ENCODE assay signal across 11 cellular contexts in genomic region chr12:108333898-108334699, GRCh38. TPM values are rescaled to one million over a fixed set of nuclear protein-coding genes. Genes with fewer than 3 reads are reported as not detected.
DNase-seq lines count a peak whose midpoint lies in the region; ATAC-seq and TF ChIP-seq lines count a peak whose summit lies in the region.
"Had no signal": no experiment of that assay in that cellular context is flagged by ENCODE, and none has a peak within 500 bp of the region (broad histone marks: within the 10 kb centered on the region; RNA-seq: fewer than 3 reads in every experiment).

No MANE protein-coding gene starts in this region.

- TF ChIP-seq CTCF in MCF 10A (IDR thresholded peaks at IDR 0.05; ENCODE audit: unreplicated experiment), result no peak
- TF ChIP-seq CTCF in breast epithelium (IDR thresholded peaks at IDR 0.05), result no peak
- TF ChIP-seq CTCF in upper lobe of right lung (IDR thresholded peaks at IDR 0.05), result no peak
- no peak for TF ChIP-seq CTCF in adrenal gland (IDR thresholded peaks at IDR 0.05)
- TF ChIP-seq CTCF in testis (IDR thresholded peaks at IDR 0.05), result no peak

- no peaks in the 10 kb centered on the region for H3K36me3 Mint-ChIP-seq in MCF 10A (ENCODE audit: insufficient read depth, unreplicated experiment)
- H3K36me3 Mint-ChIP-seq: CD8-positive, alpha-beta memory T cell; IgD-negative memory B cell had no signal

- H3K9me3 ChIP-seq in breast epithelium (no peaks in the 10 kb centered on the region), upper lobe of right lung (no peaks in the 10 kb centered on the region), adrenal gland (replicated peaks in 1 of 3) (no peaks in the 10 kb centered on the region), testis (no peaks in the 10 kb centered on the region)

- peak; percentile 78 for TF ChIP-seq EP300 in Ishikawa (IDR thresholded peaks at IDR 0.05; ENCODE audit: borderline replicate concordance)

- H3K27me3 ChIP-seq in breast epithelium, result no peaks in the 10 kb centered on the region
- H3K27me3 ChIP-seq in upper lobe of right lung, result no peaks in the 10 kb centered on the region
- no peaks in the 10 kb centered on the region for H3K27me3 ChIP-seq in adrenal gland
- no peaks in the 10 kb centered on the region for H3K27me3 ChIP-seq in testis

- peak; percentile 46 for ATAC-seq in upper lobe of right lung

- peak; percentile 83 for DNase-seq in MCF 10A (ENCODE audit: unreplicated experiment)
- DNase-seq in breast epithelium (ENCODE audit: low spot score in 2 of 2), result no peak
- peak; percentile 32 for DNase-seq in foreskin melanocyte
- no peak for DNase-seq in upper lobe of right lung
- DNase-seq in adrenal gland, result no peak
- no peak for DNase-seq in amygdala (lab: John Stamatoyannopoulos, UW)
- DNase-seq in testis, result no peak
- DNase-seq: activated T-cell treated with anti-CD3 and anti-CD28 coated beads, Interleukin-2, amount 50 U/mL, for 48 hours; CD8-positive, alpha-beta memory T cell had no signal

- H3K4me1 Mint-ChIP-seq in MCF 10A (ENCODE audit: insufficient read depth, unreplicated experiment), result peaks cover 18% of the 10 kb centered on the region
- H3K4me1 Mint-ChIP-seq: IgD-negative memory B cell had no signal

- BruUV-seq in MCF 10A (replicated peaks; lab: Mats Ljungman, UMichigan), result no TSS peak

- intact Hi-C loops in MCF 10A (cut with micrococcal nuclease) (loop anchor here (2.0 kb wide), 1 partner anchor 21 kb away; no protein-coding TSS in a partner anchor), breast epithelium (cut with DNase I; ENCODE audit: low total_unique reads) (no loop called here), upper lobe of right lung (cut with DNase I) (no loop called here), adrenal gland (cut with DNase I) (no loop called here), testis (cut with DNase I; ENCODE audit: low total_unique reads) (no loop called here)

- H3K4me1 ChIP-seq in breast epithelium (no peaks in the 10 kb centered on the region), upper lobe of right lung (peaks cover 32% of the 10 kb centered on the region), adrenal gland (replicated peaks in 1 of 2) (peaks cover 0 to 16% of the 10 kb centered on the region in 2 donors), testis (no peaks in the 10 kb centered on the region)

- WGBS in adrenal gland, 4 donors, result 64 to 76% (median 69%) methylated on average over 10 of the region's 10 CpGs
- 75 to 81% methylated on average over 10 of the region's 10 CpGs for WGBS in testis, 2 donors

- TF ChIP-seq RAD21 in Ishikawa (IDR thresholded peaks at IDR 0.05; ENCODE audit: low read depth), result no peak

- no peak overlapping the region for H3K4me3 Mint-ChIP-seq in MCF 10A (ENCODE audit: unreplicated experiment)
- H3K4me3 Mint-ChIP-seq: IgD-negative memory B cell had no signal

- CTCF ChIA-PET in MCF 10A (lab: Yijun Ruan, JAX), result no interaction called here

- POLR2A ChIA-PET in MCF 10A (lab: Yijun Ruan, JAX), result no interaction called here

- no peaks in the 10 kb centered on the region for H3K36me3 ChIP-seq in breast epithelium
- H3K36me3 ChIP-seq in upper lobe of right lung, result peaks cover 2% of the 10 kb centered on the region
- no peaks in the 10 kb centered on the region for H3K36me3 ChIP-seq in adrenal gland (replicated peaks in 1 of 2)
- H3K36me3 ChIP-seq in testis (ENCODE audit: low read depth, missing control alignments), result no peaks in the 10 kb centered on the region

- H3K27ac ChIP-seq in breast epithelium (no peak overlapping the region), upper lobe of right lung (peak overlapping the region; percentile 32), adrenal gland (peak overlapping the region in 2 of 5 donors; percentile 30 to 83), testis (no peak overlapping the region)

- TF ChIP-seq POLR2A in breast epithelium (IDR thresholded peaks at IDR 0.05) (no peak), adrenal gland (IDR thresholded peaks at IDR 0.05) (no peak), testis (IDR thresholded peaks at IDR 0.05) (no peak)

- peak overlapping the region; percentile 19 for H3K27ac Mint-ChIP-seq in MCF 10A (ENCODE audit: low read depth, unreplicated experiment)

- H3K4me3 ChIP-seq in breast epithelium (no peak overlapping the region), upper lobe of right lung (no peak overlapping the region), adrenal gland (no peak overlapping the region), testis (no peak overlapping the region)

- H3K9me3 Mint-ChIP-seq in MCF 10A (ENCODE audit: unreplicated experiment), result no peaks in the 10 kb centered on the region
- H3K9me3 Mint-ChIP-seq: IgD-negative memory B cell had no signal

- H3K27me3 Mint-ChIP-seq in MCF 10A (ENCODE audit: insufficient read depth, unreplicated experiment), result no peaks in the 10 kb centered on the region

TF ChIP-seq in Ishikawa, 13 proteins besides CTCF, POLR2A, EP300 and RAD21:
- TF ChIP-seq FOXM1 (IDR thresholded peaks at IDR 0.05; ENCODE audit: borderline replicate concordance, low read depth), result no peak
- TF ChIP-seq TCF12 (IDR thresholded peaks at IDR 0.05; ENCODE audit: low read depth), result peak; percentile 64
- no peak for TF ChIP-seq EGR1 (IDR thresholded peaks at IDR 0.05)
- peak; percentile 57; the same call in 1 of the 2 replicates for TF ChIP-seq TEAD4 (IDR thresholded peaks at IDR 0.05)
- no peak for TF ChIP-seq TAF1 (IDR thresholded peaks at IDR 0.05; ENCODE audit: low read depth)
- TF ChIP-seq CEBPB (IDR thresholded peaks at IDR 0.05), result no peak
- no peak for TF ChIP-seq YY1 (IDR thresholded peaks at IDR 0.05; ENCODE audit: low read depth)
- no peak for TF ChIP-seq ZBTB7A (IDR thresholded peaks at IDR 0.05; ENCODE audit: low read depth)
- TF ChIP-seq USF1 (IDR thresholded peaks at IDR 0.05), result no peak
- TF ChIP-seq CREB1 (IDR thresholded peaks at IDR 0.05; ENCODE audit: low read depth), result no peak
- peak; percentile 94 for TF ChIP-seq NFIC (IDR thresholded peaks at IDR 0.05)
- no peak for TF ChIP-seq MAX (IDR thresholded peaks at IDR 0.05)
- TF ChIP-seq, protein P1, sequence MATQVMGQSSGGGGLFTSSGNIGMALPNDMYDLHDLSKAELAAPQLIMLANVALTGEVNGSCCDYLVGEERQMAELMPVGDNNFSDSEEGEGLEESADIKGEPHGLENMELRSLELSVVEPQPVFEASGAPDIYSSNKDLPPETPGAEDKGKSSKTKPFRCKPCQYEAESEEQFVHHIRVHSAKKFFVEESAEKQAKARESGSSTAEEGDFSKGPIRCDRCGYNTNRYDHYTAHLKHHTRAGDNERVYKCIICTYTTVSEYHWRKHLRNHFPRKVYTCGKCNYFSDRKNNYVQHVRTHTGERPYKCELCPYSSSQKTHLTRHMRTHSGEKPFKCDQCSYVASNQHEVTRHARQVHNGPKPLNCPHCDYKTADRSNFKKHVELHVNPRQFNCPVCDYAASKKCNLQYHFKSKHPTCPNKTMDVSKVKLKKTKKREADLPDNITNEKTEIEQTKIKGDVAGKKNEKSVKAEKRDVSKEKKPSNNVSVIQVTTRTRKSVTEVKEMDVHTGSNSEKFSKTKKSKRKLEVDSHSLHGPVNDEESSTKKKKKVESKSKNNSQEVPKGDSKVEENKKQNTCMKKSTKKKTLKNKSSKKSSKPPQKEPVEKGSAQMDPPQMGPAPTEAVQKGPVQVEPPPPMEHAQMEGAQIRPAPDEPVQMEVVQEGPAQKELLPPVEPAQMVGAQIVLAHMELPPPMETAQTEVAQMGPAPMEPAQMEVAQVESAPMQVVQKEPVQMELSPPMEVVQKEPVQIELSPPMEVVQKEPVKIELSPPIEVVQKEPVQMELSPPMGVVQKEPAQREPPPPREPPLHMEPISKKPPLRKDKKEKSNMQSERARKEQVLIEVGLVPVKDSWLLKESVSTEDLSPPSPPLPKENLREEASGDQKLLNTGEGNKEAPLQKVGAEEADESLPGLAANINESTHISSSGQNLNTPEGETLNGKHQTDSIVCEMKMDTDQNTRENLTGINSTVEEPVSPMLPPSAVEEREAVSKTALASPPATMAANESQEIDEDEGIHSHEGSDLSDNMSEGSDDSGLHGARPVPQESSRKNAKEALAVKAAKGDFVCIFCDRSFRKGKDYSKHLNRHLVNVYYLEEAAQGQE (IDR thresholded peaks at IDR 0.05; ENCODE audit: low read depth), result no peak
TF ChIP-seq in Ishikawa: peak in this region for 3.

RNA-seq across cellular contexts. Expression of gene CMKLR1, which starts 5.0 kb away (rescaled TPM):
- total RNA-seq in MCF 10A (2022) (0.12 and 0.25 TPM in 2 replicates), breast epithelium (10 to 100 TPM in 1 of 3 donors, 1 to 10 TPM in 2; 4.9 to 30.2 (median 9.1) TPM), upper lobe of right lung (29.1 TPM), adrenal gland (10 to 100 TPM; 12.5 to 26.6 (median 19.7) TPM), testis (1 to 10 TPM; 2.4 to 4.8 TPM)
- polyA plus RNA-seq in adrenal gland (1 to 10 TPM; 4.6 to 8.8 (median 6.1) TPM), testis (ENCODE audit: insufficient read depth, low read depth, low replicate concordance) (9.5 TPM)

Comparison
In these comparisons a context has a peak if more than half of its experiments do, and no peak if none do; other contexts are left out.
1. DNase-seq: peak in MCF 10A (single experiment) and foreskin melanocyte (single experiment); none in breast epithelium (0 of 2), upper lobe of right lung (single experiment), adrenal gland (0 of 7), amygdala (0 of 56) and testis (single experiment).